ENCODE assay signal across 11 cellular contexts in genomic region chr16:2963074-2963610, GRCh38. TPM values are rescaled to one million over a fixed set of nuclear protein-coding genes. Genes with fewer than 3 reads are reported as not detected.
DNase-seq lines count a peak whose midpoint lies in the region; ATAC-seq and TF ChIP-seq lines count a peak whose summit lies in the region.
"Had no signal": no experiment of that assay in that cellular context is flagged by ENCODE, and none has a peak within 500 bp of the region (broad histone marks: within the 10 kb centered on the region; RNA-seq: fewer than 3 reads in every experiment).

No MANE protein-coding gene starts in this region.

- TF ChIP-seq CTCF in heart left ventricle (IDR thresholded peaks at IDR 0.05): no peak
- TF ChIP-seq CTCF in right atrium auricular region (IDR thresholded peaks at IDR 0.05): no peak
- no peak for TF ChIP-seq CTCF in stomach (IDR thresholded peaks at IDR 0.05)
- TF ChIP-seq CTCF in foreskin keratinocyte (conservative IDR thresholded peaks at IDR 0.05): no peak

- no peak for TF ChIP-seq POLR2A in heart left ventricle (IDR thresholded peaks at IDR 0.05)
- no peak for TF ChIP-seq POLR2A in stomach (IDR thresholded peaks at IDR 0.05)

- H3K4me1 ChIP-seq in heart left ventricle (peaks cover 3 to 49% (median 33%) of the 10 kb centered on the region in 12 donors), right atrium auricular region (peaks cover 0 to 44% of the 10 kb centered on the region in 2 donors), iPS-18a (ENCODE audit: control insufficient read depth, low read depth, low read length) (peaks cover 10% of the 10 kb centered on the region), stomach (peaks cover 38 to 65% (median 49%) of the 10 kb centered on the region in 4 donors), foreskin keratinocyte (peaks cover 8% of the 10 kb centered on the region)

- H3K9me3 ChIP-seq in heart left ventricle: no peaks in the 10 kb centered on the region
- no peaks in the 10 kb centered on the region for H3K9me3 ChIP-seq in right atrium auricular region
- no peaks in the 10 kb centered on the region for H3K9me3 ChIP-seq in iPS-18a (ENCODE audit: control insufficient read depth, low read depth, low read length)
- no peaks in the 10 kb centered on the region for H3K9me3 ChIP-seq in stomach

- intact Hi-C loops in heart left ventricle (cut with DNase I): loop anchor here in 1 of 10 donors (10.0 kb wide), 1 partner anchor 88 kb away; no protein-coding TSS in a partner anchor
- intact Hi-C loops in stomach (cut with DNase I; ENCODE audit: low total_unique reads): no loop called here

- ATAC-seq in heart left ventricle (no peak), HG02610 (IDR thresholded peaks at IDR 0.05; ENCODE audit: unreplicated experiment) (no peak), foreskin keratinocyte (no peak)
- ATAC-seq: natural killer cell treated with Interleukin-12 subunit alpha and Interleukin-12 subunit beta and Interleukin-15 and Interleukin-18, amount 100 ng/mL, for 72 hours had no signal

- DNase-seq in heart left ventricle: no peak
- DNase-seq in right atrium auricular region (ENCODE audit: low spot score): no peak
- peak; percentile 77 for DNase-seq in RPMI8226
- DNase-seq in stomach: no peak
- DNase-seq in foreskin keratinocyte: no peak
- no peak for DNase-seq in AG20443 (ENCODE audit: low spot score)

- no peak for TF ChIP-seq EP300 in stomach (IDR thresholded peaks at IDR 0.05)

- WGBS in heart left ventricle, 4 donors: 1 to 5% (median 2%) methylated on average over 14 to 32 of the region's 32 CpGs
- 0 to 2% (median 2%) methylated on average over 8 to 32 of the region's 32 CpGs for WGBS in stomach, 5 donors

- H3K27ac ChIP-seq in heart left ventricle (no peak overlapping the region), right atrium auricular region (no peak overlapping the region), iPS-18a (ENCODE audit: low read length) (peak overlapping the region; percentile 24), stomach (no peak overlapping the region), foreskin keratinocyte (no peak overlapping the region)

- H3K4me3 ChIP-seq in heart left ventricle (peak overlapping the region in 7 of 12 donors; percentile 9 to 44 (median 35)), right atrium auricular region (peak overlapping the region in 1 of 2 donors; percentile 41), iPS-18a (ENCODE audit: low read length) (peak overlapping the region; percentile 75), stomach (peak overlapping the region; percentile 19 to 54 (median 36))

- H3K27me3 ChIP-seq in heart left ventricle (peaks cover 59 to 99% (median 75%) of the 10 kb centered on the region in 9 donors), right atrium auricular region (peaks cover 43 to 51% of the 10 kb centered on the region in 2 donors), iPS-18a (ENCODE audit: control insufficient read depth, insufficient read depth, low read length) (peaks cover 47% of the 10 kb centered on the region), stomach (peaks cover 41 to 98% (median 73%) of the 10 kb centered on the region in 3 donors), foreskin keratinocyte (peaks cover 16% of the 10 kb centered on the region)

- peak overlapping the region; percentile 54 for H3K9ac ChIP-seq in iPS-18a (ENCODE audit: low read length)

- no peaks in the 10 kb centered on the region for H3K36me3 ChIP-seq in heart left ventricle
- H3K36me3 ChIP-seq in right atrium auricular region: no peaks in the 10 kb centered on the region
- H3K36me3 ChIP-seq in iPS-18a (ENCODE audit: control insufficient read depth, low read depth, low read length): no peaks in the 10 kb centered on the region
- no peaks in the 10 kb centered on the region for H3K36me3 ChIP-seq in stomach

RNA-seq across cellular contexts. Expression of gene KREMEN2, which starts 0.9 kb away (rescaled TPM):
- under 1 TPM in 1 of 9 donors, not detected in 8; 0.27 TPM for total RNA-seq in heart left ventricle
- polyA plus RNA-seq in heart left ventricle: not detected
- total RNA-seq in right atrium auricular region: not detected
- total RNA-seq in stomach: under 1 TPM in 1 of 5 donors, not detected in 4; 0.37 TPM
- polyA plus RNA-seq in stomach: 1 to 10 TPM in 1 of 3 donors, not detected in 2; 1.1 TPM
- 8.5 and 12.0 TPM in 2 replicates for total RNA-seq in foreskin keratinocyte
- polyA plus RNA-seq in foreskin keratinocyte: 10.7 and 14.5 TPM in 2 replicates
- total RNA-seq: natural killer cell treated with Interleukin-12 subunit alpha and Interleukin-12 subunit beta and Interleukin-15 and Interleukin-18, amount 100 ng/mL, for 72 hours had no signal

RNA-seq across cellular contexts. Expression of gene PAQR4, which starts 6.0 kb away (rescaled TPM):
- total RNA-seq in heart left ventricle: 10 to 100 TPM in 1 of 9 donors, 1 to 10 TPM in 8; 6.9 to 16.3 (median 9.0) TPM
- polyA plus RNA-seq in heart left ventricle: 10 to 100 TPM in 1 of 2 donors, 1 to 10 TPM in 1; 8.1 to 15.2 TPM
- total RNA-seq in right atrium auricular region: 1 to 10 TPM; 4.7 to 5.9 TPM
- 10 to 100 TPM in 2 of 5 donors, 1 to 10 TPM in 3; 4.8 to 43.2 (median 8.4) TPM for total RNA-seq in stomach
- 10 to 100 TPM in 2 of 3 donors, 1 to 10 TPM in 1; 2.7 to 15.3 (median 10.9) TPM for polyA plus RNA-seq in stomach
- 29.6 and 32.8 TPM in 2 replicates for total RNA-seq in foreskin keratinocyte
- polyA plus RNA-seq in foreskin keratinocyte: 35.4 and 35.6 TPM in 2 replicates

RNA-seq across cellular contexts. Expression of gene PKMYT1, which starts 17.1 kb away (rescaled TPM):
- total RNA-seq in heart left ventricle: 10 to 100 TPM in 1 of 9 donors, 1 to 10 TPM in 4, under 1 TPM in 4; 0.72 to 11.9 (median 1.2) TPM
- 1 to 10 TPM; 1.3 to 2.5 TPM for polyA plus RNA-seq in heart left ventricle
- total RNA-seq in right atrium auricular region: under 1 TPM; 0.52 to 0.98 TPM
- total RNA-seq in stomach: 10 to 100 TPM in 2 of 5 donors, 1 to 10 TPM in 3; 2.4 to 19.3 (median 9.6) TPM
- polyA plus RNA-seq in stomach: 10 to 100 TPM in 1 of 3 donors, 1 to 10 TPM in 2; 1.8 to 15.9 (median 9.5) TPM
- total RNA-seq in foreskin keratinocyte: 82.0 and 99.7 TPM in 2 replicates
- polyA plus RNA-seq in foreskin keratinocyte: 122 and 142 TPM in 2 replicates

RNA-seq across cellular contexts. Expression of gene CLDN9, which starts 49.6 kb away (rescaled TPM):
- total RNA-seq in heart left ventricle (1 to 10 TPM in 2 of 9 donors, under 1 TPM in 7; 0.13 to 2.0 (median 0.75) TPM), right atrium auricular region (under 1 TPM in 1 of 2 donors, not detected in 1; 0.39 TPM), stomach (not detected), foreskin keratinocyte (not detected in 2 replicates)
- polyA plus RNA-seq in heart left ventricle (1 to 10 TPM in 1 of 2 donors, under 1 TPM in 1; 0.62 to 1.7 TPM), stomach (under 1 TPM in 2 of 3 donors, not detected in 1; 0.28 to 0.31 TPM), foreskin keratinocyte (0.06 TPM in 1 of 2 replicates, not detected in the other)
- total RNA-seq: H4, temporal lobe had no signal

RNA-seq across cellular contexts. Expression of gene FLYWCH1, which starts 51.4 kb away (rescaled TPM):
- 10 to 100 TPM; 26.3 to 48.4 (median 34.2) TPM for total RNA-seq in heart left ventricle
- polyA plus RNA-seq in heart left ventricle: 10 to 100 TPM; 28.3 to 29.1 TPM
- total RNA-seq in right atrium auricular region: 10 to 100 TPM; 31.5 to 37.8 TPM
- total RNA-seq in stomach: 100 to 1,000 TPM in 1 of 5 donors, 10 to 100 TPM in 4; 10.5 to 121 (median 26.5) TPM
- 10 to 100 TPM in 2 of 3 donors, 1 to 10 TPM in 1; 8.1 to 18.1 (median 12.0) TPM for polyA plus RNA-seq in stomach
- total RNA-seq in foreskin keratinocyte: 28.5 and 29.7 TPM in 2 replicates
- 35.4 and 43.9 TPM in 2 replicates for polyA plus RNA-seq in foreskin keratinocyte
